1 cellular context compared by ENCODE assay signal in genomic region chr10:43377393-43377883, GRCh38.
TF ChIP-seq lines count a peak whose summit lies in the region.

No MANE protein-coding gene starts in this region.

TF ChIP-seq in HepG2, 621 proteins besides CTCF, POLR2A, EP300 and RAD21 (continued from another document and continues in another):
- TF ChIP-seq, protein P1, sequence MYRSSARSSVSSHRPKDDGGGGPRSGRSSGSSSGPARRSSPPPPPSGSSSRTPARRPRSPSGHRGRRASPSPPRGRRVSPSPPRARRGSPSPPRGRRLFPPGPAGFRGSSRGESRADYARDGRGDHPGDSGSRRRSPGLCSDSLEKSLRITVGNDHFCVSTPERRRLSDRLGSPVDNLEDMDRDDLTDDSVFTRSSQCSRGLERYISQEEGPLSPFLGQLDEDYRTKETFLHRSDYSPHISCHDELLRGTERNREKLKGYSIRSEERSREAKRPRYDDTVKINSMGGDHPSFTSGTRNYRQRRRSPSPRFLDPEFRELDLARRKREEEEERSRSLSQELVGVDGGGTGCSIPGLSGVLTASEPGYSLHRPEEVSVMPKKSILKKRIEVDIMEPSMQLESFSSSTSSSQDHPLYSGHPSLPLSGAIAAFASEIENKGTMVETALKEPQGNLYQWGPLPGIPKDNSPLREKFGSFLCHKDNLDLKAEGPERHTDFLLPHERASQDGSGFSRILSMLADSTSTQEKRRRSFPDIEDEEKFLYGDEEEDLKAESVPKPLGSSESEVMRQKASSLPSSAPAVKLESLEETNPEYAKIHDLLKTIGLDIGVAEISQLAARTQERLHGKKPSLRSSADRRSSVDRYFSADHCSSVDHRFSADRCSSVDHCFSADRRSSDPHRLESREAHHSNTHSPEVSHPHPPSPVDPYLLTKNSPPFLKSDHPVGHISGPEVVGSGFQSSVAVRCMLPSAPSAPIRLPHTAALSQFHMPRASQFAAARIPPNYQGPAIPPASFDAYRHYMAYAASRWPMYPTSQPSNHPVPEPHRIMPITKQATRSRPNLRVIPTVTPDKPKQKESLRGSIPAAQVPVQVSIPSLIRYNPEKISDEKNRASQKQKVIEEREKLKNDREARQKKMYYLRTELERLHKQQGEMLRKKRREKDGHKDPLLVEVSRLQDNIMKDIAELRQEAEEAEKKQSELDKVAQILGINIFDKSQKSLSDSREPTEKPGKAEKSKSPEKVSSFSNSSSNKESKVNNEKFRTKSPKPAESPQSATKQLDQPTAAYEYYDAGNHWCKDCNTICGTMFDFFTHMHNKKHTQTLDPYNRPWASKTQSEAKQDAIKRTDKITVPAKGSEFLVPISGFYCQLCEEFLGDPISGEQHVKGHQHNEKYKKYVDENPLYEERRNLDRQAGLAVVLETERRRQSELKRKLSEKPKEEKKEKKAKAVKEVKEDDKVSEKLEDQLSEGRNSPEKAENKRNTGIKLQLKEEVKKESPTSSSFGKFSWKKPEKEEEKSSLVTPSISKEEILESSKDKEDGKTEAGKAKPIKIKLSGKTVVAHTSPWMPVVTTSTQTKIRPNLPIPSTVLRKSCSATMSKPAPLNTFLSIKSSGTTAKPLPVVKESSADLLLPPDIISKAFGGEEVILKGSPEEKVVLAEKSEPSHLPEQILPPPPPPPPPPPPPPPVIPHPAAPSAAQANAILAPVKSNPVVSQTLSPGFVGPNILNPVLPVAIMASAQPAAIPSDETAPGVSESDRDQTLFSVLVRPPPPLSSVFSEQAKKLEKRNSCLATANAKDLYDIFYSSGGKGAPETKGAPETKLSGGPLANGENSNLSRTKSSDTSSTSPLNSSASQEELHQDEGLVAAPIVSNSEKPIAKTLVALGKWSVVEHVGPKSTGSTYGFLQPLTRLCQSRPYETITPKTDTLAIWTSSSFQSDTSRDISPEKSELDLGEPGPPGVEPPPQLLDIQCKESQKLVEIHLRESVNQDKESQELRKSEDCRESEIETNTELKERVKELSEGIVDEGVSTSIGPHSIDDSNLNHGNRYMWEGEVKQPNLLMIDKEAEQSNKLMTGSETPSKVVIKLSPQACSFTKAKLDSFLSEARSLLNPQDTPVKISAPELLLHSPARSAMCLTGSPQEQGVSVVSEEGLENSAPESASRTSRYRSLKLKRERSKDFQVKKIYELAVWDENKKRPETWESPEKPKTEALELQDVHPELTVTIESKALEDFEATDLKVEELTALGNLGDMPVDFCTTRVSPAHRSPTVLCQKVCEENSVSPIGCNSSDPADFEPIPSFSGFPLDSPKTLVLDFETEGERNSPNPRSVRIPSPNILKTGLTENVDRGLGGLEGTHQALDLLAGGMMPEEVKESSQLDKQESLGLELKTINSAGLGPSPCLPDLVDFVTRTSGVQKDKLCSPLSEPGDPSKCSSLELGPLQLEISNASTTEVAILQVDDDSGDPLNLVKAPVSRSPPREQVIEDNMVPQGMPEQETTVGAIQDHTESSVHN (CRISPR knock-in tag; IDR thresholded peaks at IDR 0.05), result no peak
- TF ChIP-seq MEIS2 (CRISPR knock-in tag; IDR thresholded peaks at IDR 0.05) (no peak), ZNF672 (CRISPR knock-in tag; IDR thresholded peaks at IDR 0.05) (no peak), RFX1 (IDR thresholded peaks at IDR 0.05) (no peak), DMTF1 (CRISPR knock-in tag; IDR thresholded peaks at IDR 0.05) (no peak), ZNF430 (CRISPR knock-in tag; IDR thresholded peaks at IDR 0.05) (no peak), HNRNPLL (IDR thresholded peaks at IDR 0.05; ENCODE audit: low read depth, low read length, poor library complexity, severe bottlenecking) (no peak), ZNF724P (CRISPR knock-in tag; IDR thresholded peaks at IDR 0.05; ENCODE audit: borderline replicate concordance) (no peak), SKI (IDR thresholded peaks at IDR 0.05; ENCODE audit: partially characterized antibody) (no peak), MBD4 (IDR thresholded peaks at IDR 0.05; ENCODE audit: borderline replicate concordance, low read length) (no peak), MYNN (CRISPR knock-in tag; IDR thresholded peaks at IDR 0.05; ENCODE audit: low read depth) (no peak), ZNF674 (CRISPR knock-in tag; IDR thresholded peaks at IDR 0.05; ENCODE audit: low read depth) (no peak), NCOA2 (CRISPR knock-in tag; IDR thresholded peaks at IDR 0.05) (no peak), HOXA7 (CRISPR knock-in tag; IDR thresholded peaks at IDR 0.05) (no peak), E2F2 (CRISPR knock-in tag; IDR thresholded peaks at IDR 0.05; ENCODE audit: borderline replicate concordance) (no peak), PAWR (CRISPR knock-in tag; IDR thresholded peaks at IDR 0.05; ENCODE audit: borderline replicate concordance) (0 out of 2 replicates have a peak, but pooled peaks have one; percentile 43), FOXJ3 (CRISPR knock-in tag; IDR thresholded peaks at IDR 0.05; ENCODE audit: borderline replicate concordance) (no peak), ZNF44 (CRISPR knock-in tag; IDR thresholded peaks at IDR 0.05) (no peak), FOXO1 (CRISPR knock-in tag; IDR thresholded peaks at IDR 0.05) (no peak), SIN3B (IDR thresholded peaks at IDR 0.05; ENCODE audit: low read length) (no peak), ZNF562 (CRISPR knock-in tag; IDR thresholded peaks at IDR 0.05; ENCODE audit: borderline replicate concordance) (no peak), NFIB (CRISPR knock-in tag; IDR thresholded peaks at IDR 0.05; ENCODE audit: borderline replicate concordance) (no peak), GZF1 (CRISPR knock-in tag; IDR thresholded peaks at IDR 0.05) (0 out of 2 replicates have a peak, but pooled peaks have one; percentile 33), HCFC1 (IDR thresholded peaks at IDR 0.05; ENCODE audit: low read depth, low read length) (no peak), POGZ (CRISPR knock-in tag; IDR thresholded peaks at IDR 0.05) (no peak), ASH2L (IDR thresholded peaks at IDR 0.05; ENCODE audit: insufficient read length, low read depth, low read length) (no peak)
- TF ChIP-seq, protein P2, sequence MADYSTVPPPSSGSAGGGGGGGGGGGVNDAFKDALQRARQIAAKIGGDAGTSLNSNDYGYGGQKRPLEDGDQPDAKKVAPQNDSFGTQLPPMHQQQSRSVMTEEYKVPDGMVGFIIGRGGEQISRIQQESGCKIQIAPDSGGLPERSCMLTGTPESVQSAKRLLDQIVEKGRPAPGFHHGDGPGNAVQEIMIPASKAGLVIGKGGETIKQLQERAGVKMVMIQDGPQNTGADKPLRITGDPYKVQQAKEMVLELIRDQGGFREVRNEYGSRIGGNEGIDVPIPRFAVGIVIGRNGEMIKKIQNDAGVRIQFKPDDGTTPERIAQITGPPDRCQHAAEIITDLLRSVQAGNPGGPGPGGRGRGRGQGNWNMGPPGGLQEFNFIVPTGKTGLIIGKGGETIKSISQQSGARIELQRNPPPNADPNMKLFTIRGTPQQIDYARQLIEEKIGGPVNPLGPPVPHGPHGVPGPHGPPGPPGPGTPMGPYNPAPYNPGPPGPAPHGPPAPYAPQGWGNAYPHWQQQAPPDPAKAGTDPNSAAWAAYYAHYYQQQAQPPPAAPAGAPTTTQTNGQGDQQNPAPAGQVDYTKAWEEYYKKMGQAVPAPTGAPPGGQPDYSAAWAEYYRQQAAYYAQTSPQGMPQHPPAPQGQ (CRISPR knock-in tag; IDR thresholded peaks at IDR 0.05; ENCODE audit: borderline replicate concordance), result no peak
- TF ChIP-seq, protein P3, sequence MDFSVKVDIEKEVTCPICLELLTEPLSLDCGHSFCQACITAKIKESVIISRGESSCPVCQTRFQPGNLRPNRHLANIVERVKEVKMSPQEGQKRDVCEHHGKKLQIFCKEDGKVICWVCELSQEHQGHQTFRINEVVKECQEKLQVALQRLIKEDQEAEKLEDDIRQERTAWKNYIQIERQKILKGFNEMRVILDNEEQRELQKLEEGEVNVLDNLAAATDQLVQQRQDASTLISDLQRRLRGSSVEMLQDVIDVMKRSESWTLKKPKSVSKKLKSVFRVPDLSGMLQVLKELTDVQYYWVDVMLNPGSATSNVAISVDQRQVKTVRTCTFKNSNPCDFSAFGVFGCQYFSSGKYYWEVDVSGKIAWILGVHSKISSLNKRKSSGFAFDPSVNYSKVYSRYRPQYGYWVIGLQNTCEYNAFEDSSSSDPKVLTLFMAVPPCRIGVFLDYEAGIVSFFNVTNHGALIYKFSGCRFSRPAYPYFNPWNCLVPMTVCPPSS (IDR thresholded peaks at IDR 0.05), result no peak
- TF ChIP-seq, protein P4, sequence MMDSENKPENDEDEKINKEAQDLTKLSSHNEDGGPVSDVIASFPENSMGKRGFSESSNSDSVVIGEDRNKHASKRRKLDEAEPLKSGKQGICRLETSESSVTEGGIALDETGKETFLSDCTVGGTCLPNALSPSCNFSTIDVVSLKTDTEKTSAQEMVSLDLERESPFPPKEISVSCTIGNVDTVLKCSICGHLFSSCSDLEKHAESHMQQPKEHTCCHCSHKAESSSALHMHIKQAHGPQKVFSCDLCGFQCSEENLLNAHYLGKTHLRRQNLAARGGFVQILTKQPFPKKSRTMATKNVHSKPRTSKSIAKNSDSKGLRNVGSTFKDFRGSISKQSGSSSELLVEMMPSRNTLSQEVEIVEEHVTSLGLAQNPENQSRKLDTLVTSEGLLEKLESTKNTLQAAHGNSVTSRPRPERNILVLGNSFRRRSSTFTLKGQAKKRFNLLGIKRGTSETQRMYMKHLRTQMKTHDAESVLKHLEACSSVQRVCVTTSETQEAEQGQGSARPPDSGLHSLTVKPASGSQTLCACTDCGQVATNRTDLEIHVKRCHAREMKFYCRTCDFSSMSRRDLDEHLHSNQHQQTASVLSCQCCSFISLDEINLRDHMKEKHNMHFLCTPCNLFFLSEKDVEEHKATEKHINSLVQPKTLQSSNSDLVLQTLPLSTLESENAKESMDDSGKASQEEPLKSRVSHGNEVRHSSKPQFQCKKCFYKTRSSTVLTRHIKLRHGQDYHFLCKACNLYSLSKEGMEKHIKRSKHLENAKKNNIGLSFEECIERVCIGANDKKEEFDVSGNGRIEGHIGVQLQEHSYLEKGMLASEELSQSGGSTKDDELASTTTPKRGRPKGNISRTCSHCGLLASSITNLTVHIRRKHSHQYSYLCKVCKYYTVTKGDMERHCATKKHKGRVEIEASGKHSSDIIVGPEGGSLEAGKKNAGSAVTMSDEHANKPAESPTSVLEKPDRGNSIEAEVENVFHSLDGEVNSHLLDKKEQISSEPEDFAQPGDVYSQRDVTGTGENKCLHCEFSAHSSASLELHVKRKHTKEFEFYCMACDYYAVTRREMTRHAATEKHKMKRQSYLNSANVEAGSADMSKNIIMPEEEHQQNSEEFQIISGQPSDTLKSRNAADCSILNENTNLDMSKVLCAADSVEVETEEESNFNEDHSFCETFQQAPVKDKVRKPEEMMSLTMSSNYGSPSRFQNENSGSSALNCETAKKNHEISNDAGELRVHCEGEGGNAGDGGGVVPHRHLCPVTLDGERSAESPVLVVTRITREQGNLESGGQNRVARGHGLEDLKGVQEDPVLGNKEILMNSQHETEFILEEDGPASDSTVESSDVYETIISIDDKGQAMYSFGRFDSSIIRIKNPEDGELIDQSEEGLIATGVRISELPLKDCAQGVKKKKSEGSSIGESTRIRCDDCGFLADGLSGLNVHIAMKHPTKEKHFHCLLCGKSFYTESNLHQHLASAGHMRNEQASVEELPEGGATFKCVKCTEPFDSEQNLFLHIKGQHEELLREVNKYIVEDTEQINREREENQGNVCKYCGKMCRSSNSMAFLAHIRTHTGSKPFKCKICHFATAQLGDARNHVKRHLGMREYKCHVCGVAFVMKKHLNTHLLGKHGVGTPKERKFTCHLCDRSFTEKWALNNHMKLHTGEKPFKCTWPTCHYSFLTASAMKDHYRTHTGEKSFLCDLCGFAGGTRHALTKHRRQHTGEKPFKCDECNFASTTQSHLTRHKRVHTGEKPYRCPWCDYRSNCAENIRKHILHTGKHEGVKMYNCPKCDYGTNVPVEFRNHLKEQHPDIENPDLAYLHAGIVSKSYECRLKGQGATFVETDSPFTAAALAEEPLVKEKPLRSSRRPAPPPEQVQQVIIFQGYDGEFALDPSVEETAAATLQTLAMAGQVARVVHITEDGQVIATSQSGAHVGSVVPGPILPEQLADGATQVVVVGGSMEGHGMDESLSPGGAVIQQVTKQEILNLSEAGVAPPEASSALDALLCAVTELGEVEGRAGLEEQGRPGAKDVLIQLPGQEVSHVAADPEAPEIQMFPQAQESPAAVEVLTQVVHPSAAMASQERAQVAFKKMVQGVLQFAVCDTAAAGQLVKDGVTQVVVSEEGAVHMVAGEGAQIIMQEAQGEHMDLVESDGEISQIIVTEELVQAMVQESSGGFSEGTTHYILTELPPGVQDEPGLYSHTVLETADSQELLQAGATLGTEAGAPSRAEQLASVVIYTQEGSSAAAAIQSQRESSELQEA (CRISPR knock-in tag; IDR thresholded peaks at IDR 0.05; ENCODE audit: not compliant biosample characterization), result no peak
- TF ChIP-seq, protein P5, sequence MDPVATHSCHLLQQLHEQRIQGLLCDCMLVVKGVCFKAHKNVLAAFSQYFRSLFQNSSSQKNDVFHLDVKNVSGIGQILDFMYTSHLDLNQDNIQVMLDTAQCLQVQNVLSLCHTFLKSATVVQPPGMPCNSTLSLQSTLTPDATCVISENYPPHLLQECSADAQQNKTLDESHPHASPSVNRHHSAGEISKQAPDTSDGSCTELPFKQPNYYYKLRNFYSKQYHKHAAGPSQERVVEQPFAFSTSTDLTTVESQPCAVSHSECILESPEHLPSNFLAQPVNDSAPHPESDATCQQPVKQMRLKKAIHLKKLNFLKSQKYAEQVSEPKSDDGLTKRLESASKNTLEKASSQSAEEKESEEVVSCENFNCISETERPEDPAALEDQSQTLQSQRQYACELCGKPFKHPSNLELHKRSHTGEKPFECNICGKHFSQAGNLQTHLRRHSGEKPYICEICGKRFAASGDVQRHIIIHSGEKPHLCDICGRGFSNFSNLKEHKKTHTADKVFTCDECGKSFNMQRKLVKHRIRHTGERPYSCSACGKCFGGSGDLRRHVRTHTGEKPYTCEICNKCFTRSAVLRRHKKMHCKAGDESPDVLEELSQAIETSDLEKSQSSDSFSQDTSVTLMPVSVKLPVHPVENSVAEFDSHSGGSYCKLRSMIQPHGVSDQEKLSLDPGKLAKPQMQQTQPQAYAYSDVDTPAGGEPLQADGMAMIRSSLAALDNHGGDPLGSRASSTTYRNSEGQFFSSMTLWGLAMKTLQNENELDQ (CRISPR knock-in tag; IDR thresholded peaks at IDR 0.05; ENCODE audit: borderline replicate concordance), result no peak
